ENCODE assay signal across 20 cellular contexts in genomic region chr3:18428036-18428435, GRCh38. TPM values are rescaled to one million over a fixed set of nuclear protein-coding genes. Genes with fewer than 3 reads are reported as not detected.
DNase-seq lines count a peak whose midpoint lies in the region; ATAC-seq and TF ChIP-seq lines count a peak whose summit lies in the region.
"Had no signal": no experiment of that assay in that cellular context is flagged by ENCODE, and none has a peak within 500 bp of the region (broad histone marks: within the 10 kb centered on the region; RNA-seq: fewer than 3 reads in every experiment).

No MANE protein-coding gene starts in this region.

- H3K27ac ChIP-seq in CD8-positive, alpha-beta memory T cell (ENCODE audit: low read depth, low read length), result no peak overlapping the region
- H3K27ac ChIP-seq: C4-2B, coronary artery, thyroid gland, VCaP had no signal

- peaks cover 65% of the 10 kb centered on the region for H3K36me3 Mint-ChIP-seq in T-helper 2 cell treated with Interferon-gamma antibody and Interleukin-4, amounts not matched to agents 5 μg/mL and 100 μg/mL, for 36 hours (ENCODE audit: low read depth)
- H3K36me3 Mint-ChIP-seq in CD8-positive, alpha-beta memory T cell, result peaks cover 0 to 18% (median 0%) of the 10 kb centered on the region in 3 donors
- H3K36me3 Mint-ChIP-seq in activated CD4-positive, alpha-beta memory T cell treated with anti-CD3 and anti-CD28 coated beads, Interleukin-2, amount 10 ng/mL, durations not matched to agents 7 days and 5 days (ENCODE audit: low read depth), result peaks cover 68% of the 10 kb centered on the region
- no peaks in the 10 kb centered on the region for H3K36me3 Mint-ChIP-seq in natural killer cell

- peaks cover 56% of the 10 kb centered on the region for H3K4me1 ChIP-seq in CD8-positive, alpha-beta memory T cell (ENCODE audit: insufficient read depth, low read length)

- ATAC-seq in natural killer cell (no peak), SK-N-SH treated with all-trans-retinoic acid at 6 μM for 48 hours (no peak), GM21526 (IDR thresholded peaks at IDR 0.05; ENCODE audit: low FRiP score, unreplicated experiment) (no peak)

- no peaks in the 10 kb centered on the region for H3K27me3 ChIP-seq in CD8-positive, alpha-beta memory T cell (ENCODE audit: insufficient read depth, low read length, poor library complexity, severe bottlenecking)
- H3K27me3 ChIP-seq: thyroid gland had no signal

- DNase-seq in T-helper 2 cell treated with Interferon-gamma antibody and Interleukin-4, amounts not matched to agents 5 μg/mL and 100 μg/mL, for 36 hours (ENCODE audit: low spot score), result no peak
- no peak for DNase-seq in T-helper 2 cell
- no peak for DNase-seq in CD8-positive, alpha-beta memory T cell
- no peak for DNase-seq in activated CD4-positive, alpha-beta memory T cell treated with anti-CD3 and anti-CD28 coated beads, Interleukin-2, amount 10 ng/mL, durations not matched to agents 7 days and 5 days
- DNase-seq in natural killer cell, result no peak
- no peak for DNase-seq in dermis blood vessel endothelial cell
- DNase-seq: DMS79 treated with DMSO at 0.1 percent for 48 hours, GOT3, hippocampal formation, NCI-H1417 treated with DMSO at 0.1 percent for 48 hours, NCI-H2171 treated with DMSO at 0.1 percent for 48 hours, RPMI8226, SW 1271, thyroid gland had no signal

- peak overlapping the region; percentile 91 for H3K27ac Mint-ChIP-seq in T-helper 2 cell treated with Interferon-gamma antibody and Interleukin-4, amounts not matched to agents 5 μg/mL and 100 μg/mL, for 36 hours
- H3K27ac Mint-ChIP-seq in CD8-positive, alpha-beta memory T cell, result peak overlapping the region in 7 of 8 donors; percentile 49 to 96 (median 74)
- peak overlapping the region; percentile 68 for H3K27ac Mint-ChIP-seq in activated CD4-positive, alpha-beta memory T cell treated with anti-CD3 and anti-CD28 coated beads, Interleukin-2, amount 10 ng/mL, durations not matched to agents 7 days and 5 days
- peak overlapping the region; percentile 59 to 68 for H3K27ac Mint-ChIP-seq in natural killer cell
- H3K27ac Mint-ChIP-seq: nephron had no signal

- no peaks in the 10 kb centered on the region for H3K9me3 ChIP-seq in CD8-positive, alpha-beta memory T cell (ENCODE audit: low read length)
- H3K9me3 ChIP-seq: thyroid gland had no signal

- H3K27me3 Mint-ChIP-seq in T-helper 2 cell treated with Interferon-gamma antibody and Interleukin-4, amounts not matched to agents 5 μg/mL and 100 μg/mL, for 36 hours (ENCODE audit: low read depth), result no peaks in the 10 kb centered on the region
- peaks cover 0 to 4% of the 10 kb centered on the region in 2 donors for H3K27me3 Mint-ChIP-seq in CD8-positive, alpha-beta memory T cell
- H3K27me3 Mint-ChIP-seq in activated CD4-positive, alpha-beta memory T cell treated with anti-CD3 and anti-CD28 coated beads, Interleukin-2, amount 10 ng/mL, durations not matched to agents 7 days and 5 days, result no peaks in the 10 kb centered on the region
- H3K27me3 Mint-ChIP-seq in natural killer cell (ENCODE audit: low read depth in 2 of 2), result no peaks in the 10 kb centered on the region

- no peak for TF ChIP-seq CTCF in natural killer cell (IDR thresholded peaks at IDR 0.05)

- CTCF ChIA-PET in CD8-positive, alpha-beta memory T cell (lab: Charles Lee), result no interaction called here
- CTCF ChIA-PET in activated CD4-positive, alpha-beta memory T cell treated with anti-CD3 and anti-CD28 coated beads, Interleukin-2, amount 10 ng/mL, durations not matched to agents 7 days and 5 days (lab: Charles Lee), result no interaction called here

- no peaks in the 10 kb centered on the region for H3K9me3 Mint-ChIP-seq in T-helper 2 cell treated with Interferon-gamma antibody and Interleukin-4, amounts not matched to agents 5 μg/mL and 100 μg/mL, for 36 hours
- H3K9me3 Mint-ChIP-seq in CD8-positive, alpha-beta memory T cell, result no peaks in the 10 kb centered on the region
- no peaks in the 10 kb centered on the region for H3K9me3 Mint-ChIP-seq in activated CD4-positive, alpha-beta memory T cell treated with anti-CD3 and anti-CD28 coated beads, Interleukin-2, amount 10 ng/mL, durations not matched to agents 7 days and 5 days
- H3K9me3 Mint-ChIP-seq in natural killer cell, result no peaks in the 10 kb centered on the region
- H3K9me3 Mint-ChIP-seq: nephron had no signal

- H3K4me3 Mint-ChIP-seq in T-helper 2 cell treated with Interferon-gamma antibody and Interleukin-4, amounts not matched to agents 5 μg/mL and 100 μg/mL, for 36 hours, result peak overlapping the region; percentile 84
- H3K4me3 Mint-ChIP-seq in CD8-positive, alpha-beta memory T cell, result peak overlapping the region in 5 of 7 donors; percentile 20 to 66 (median 56)
- peak overlapping the region; percentile 59 for H3K4me3 Mint-ChIP-seq in activated CD4-positive, alpha-beta memory T cell treated with anti-CD3 and anti-CD28 coated beads, Interleukin-2, amount 10 ng/mL, durations not matched to agents 7 days and 5 days
- no peak overlapping the region for H3K4me3 Mint-ChIP-seq in natural killer cell

- intact Hi-C loops in natural killer cell (cut with micrococcal nuclease), result loop anchor here (5.0 kb wide), 1 partner anchor 314 kb away; no protein-coding TSS in a partner anchor

- H3K4me1 Mint-ChIP-seq in T-helper 2 cell treated with Interferon-gamma antibody and Interleukin-4, amounts not matched to agents 5 μg/mL and 100 μg/mL, for 36 hours (ENCODE audit: low read depth), result peaks cover 72% of the 10 kb centered on the region
- H3K4me1 Mint-ChIP-seq in CD8-positive, alpha-beta memory T cell, result peaks cover 72 to 84% (median 79%) of the 10 kb centered on the region in 3 donors
- peaks cover 73% of the 10 kb centered on the region for H3K4me1 Mint-ChIP-seq in activated CD4-positive, alpha-beta memory T cell treated with anti-CD3 and anti-CD28 coated beads, Interleukin-2, amount 10 ng/mL, durations not matched to agents 7 days and 5 days
- peaks cover 60 to 82% of the 10 kb centered on the region in 2 donors for H3K4me1 Mint-ChIP-seq in natural killer cell

- POLR2A ChIA-PET in CD8-positive, alpha-beta memory T cell (lab: Charles Lee), result no interaction called here
- POLR2A ChIA-PET in activated CD4-positive, alpha-beta memory T cell treated with anti-CD3 and anti-CD28 coated beads, Interleukin-2, amount 10 ng/mL, durations not matched to agents 7 days and 5 days (lab: Charles Lee), result interaction anchor here (4.9 kb wide), 1 partner anchor 10 kb away, joined by 28 read pairs; no protein-coding TSS in a partner anchor

- H3K4me3 ChIP-seq in CD8-positive, alpha-beta memory T cell (ENCODE audit: low read length), result no peak overlapping the region
- H3K4me3 ChIP-seq: coronary artery, thyroid gland had no signal

- H3K36me3 ChIP-seq in CD8-positive, alpha-beta memory T cell (ENCODE audit: insufficient read depth, low read length), result no peaks in the 10 kb centered on the region
- H3K36me3 ChIP-seq: thyroid gland had no signal

TF ChIP-seq in SK-N-SH treated with all-trans-retinoic acid at 6 μM for 48 hours, 23 proteins besides CTCF, POLR2A, EP300 and RAD21:
- no peak for TF ChIP-seq TSHZ2 (CRISPR knock-in tag; IDR thresholded peaks at IDR 0.05)
- no peak for TF ChIP-seq PPARA (CRISPR knock-in tag; IDR thresholded peaks at IDR 0.05; ENCODE audit: borderline replicate concordance)
- no peak for TF ChIP-seq CREB5 (CRISPR knock-in tag; IDR thresholded peaks at IDR 0.05; ENCODE audit: low read depth)
- no peak for TF ChIP-seq OSR1 (CRISPR knock-in tag; IDR thresholded peaks at IDR 0.05)
- no peak for TF ChIP-seq ZC3H10 (CRISPR knock-in tag; IDR thresholded peaks at IDR 0.05)
- no peak for TF ChIP-seq ISL1 (CRISPR knock-in tag; IDR thresholded peaks at IDR 0.05)
- TF ChIP-seq CSDC2 (CRISPR knock-in tag; IDR thresholded peaks at IDR 0.05), result no peak
- TF ChIP-seq ESRRG (CRISPR knock-in tag; IDR thresholded peaks at IDR 0.05), result no peak
- TF ChIP-seq ARNTL (CRISPR knock-in tag; IDR thresholded peaks at IDR 0.05; ENCODE audit: borderline replicate concordance, low read depth), result no peak
- TF ChIP-seq ZFP30 (CRISPR knock-in tag; IDR thresholded peaks at IDR 0.05), result no peak

RNA-seq across cellular contexts. Expression of gene SATB1, which starts 2.9 kb away (rescaled TPM):
- total RNA-seq in CD8-positive, alpha-beta memory T cell, result 100 to 1,000 TPM; 158 to 163 TPM
- 89.6 TPM for polyA plus RNA-seq in CD8-positive, alpha-beta memory T cell
- 100 to 1,000 TPM; 263 to 267 TPM for total RNA-seq in activated CD4-positive, alpha-beta memory T cell treated with anti-CD3 and anti-CD28 coated beads, Interleukin-2, amount 10 ng/mL, durations not matched to agents 7 days and 5 days
- total RNA-seq in natural killer cell, result 100 to 1,000 TPM; 137 to 162 (median 151) TPM
- total RNA-seq in dermis blood vessel endothelial cell, result 12.1 and 20.1 TPM in 2 replicates
